16 cellular contexts compared by ENCODE assay signal in the genomic region with DNA sequence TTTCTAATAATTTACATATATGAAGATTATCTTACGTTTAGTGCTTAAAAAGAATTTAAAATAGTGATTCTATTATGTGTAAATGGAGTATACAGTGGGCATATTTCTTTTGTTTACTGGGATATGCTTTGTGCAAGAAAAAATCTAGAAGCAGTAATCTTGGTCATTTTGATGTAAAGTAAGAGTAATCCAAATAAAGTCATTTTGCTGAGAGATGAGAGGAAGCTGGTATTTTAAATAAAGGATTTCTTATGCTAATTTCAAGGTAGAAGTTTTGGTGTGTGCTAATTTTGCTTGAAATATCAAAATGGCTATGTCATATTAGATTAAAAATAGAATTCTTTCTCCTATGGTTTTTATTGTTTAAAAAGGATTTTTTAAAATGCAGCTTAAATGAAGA.
"Had no signal": no experiment of that assay in that cellular context is flagged by ENCODE, and none has a peak within 500 bp of the region (broad histone marks: within the 10 kb centered on the region; RNA-seq: fewer than 3 reads in every experiment).

No MANE protein-coding gene starts in this region.

- H3K4me3 Mint-ChIP-seq: activated CD4-positive, alpha-beta T cell treated with anti-CD3 and anti-CD28 coated beads, Interleukin-2, amount 10 ng/mL, durations not matched to agents 7 days and 5 days; activated naive CD4-positive, alpha-beta T cell treated with anti-CD3 and anti-CD28 coated beads for 36 hours; memory B cell had no signal

- H3K27me3 ChIP-seq: body of pancreas, neutrophil, sigmoid colon, tibial artery had no signal

- H3K36me3 ChIP-seq: neutrophil, sigmoid colon, tibial artery had no signal

- H3K27ac ChIP-seq: body of pancreas, neutrophil had no signal

- H3K27ac Mint-ChIP-seq: activated CD4-positive, alpha-beta T cell treated with anti-CD3 and anti-CD28 coated beads, Interleukin-2, amount 10 ng/mL, durations not matched to agents 7 days and 5 days; activated naive CD4-positive, alpha-beta T cell treated with anti-CD3 and anti-CD28 coated beads for 36 hours; memory B cell; progenitor cell of endocrine pancreas had no signal

- H3K4me1 ChIP-seq: body of pancreas had no signal

- H3K4me3 ChIP-seq: body of pancreas, sigmoid colon, tibial artery had no signal

- H3K4me1 Mint-ChIP-seq: memory B cell had no signal

- ATAC-seq: body of pancreas; stimulated activated naive CD8-positive, alpha-beta T cell treated with anti-CD3 and anti-CD28 coated beads, Interleukin-15, Interleukin-2, amounts not matched to agents 100 U/mL and 50 U/mL, for 24 hours had no signal

- H3K9me3 ChIP-seq: body of pancreas, neutrophil, sigmoid colon, tibial artery had no signal

- H3K36me3 Mint-ChIP-seq: memory B cell had no signal

- DNase-seq: activated CD4-positive, alpha-beta T cell treated with anti-CD3 and anti-CD28 coated beads, Interleukin-2, amount 10 ng/mL, durations not matched to agents 7 days and 5 days; activated CD4-positive, CD25-positive, alpha-beta regulatory T cell; activated CD8-positive, alpha-beta memory T cell treated with anti-CD3 and anti-CD28 coated beads for 24 hours; activated naive CD4-positive, alpha-beta T cell treated with anti-CD3 and anti-CD28 coated beads for 36 hours; body of pancreas; dermis blood vessel endothelial cell; foreskin melanocyte; islet precursor cell; SHP77 treated with DMSO at 0.1 percent for 48 hours; sigmoid colon; stimulated activated CD4-positive, alpha-beta T cell treated with anti-CD3 and anti-CD28 coated beads, Interleukin-2, amount 100 ng/mL, for 48 hours; stimulated activated naive CD8-positive, alpha-beta T cell treated with anti-CD3 and anti-CD28 coated beads, Interleukin-15, Interleukin-2, amounts not matched to agents 100 U/mL and 50 U/mL, for 24 hours; tibial artery had no signal

- H3K9me3 Mint-ChIP-seq: activated CD4-positive, alpha-beta T cell treated with anti-CD3 and anti-CD28 coated beads, Interleukin-2, amount 10 ng/mL, durations not matched to agents 7 days and 5 days; activated naive CD4-positive, alpha-beta T cell treated with anti-CD3 and anti-CD28 coated beads for 36 hours; memory B cell had no signal
